Comparison of ENCODE assay signal across 1 cellular context in genomic region chr10:56360967-56361841, GRCh38.
A peak's percentile ranks its signal among the peaks of the same experiment; 100 is the strongest.
TF ChIP-seq lines count a peak whose summit lies in the region.

TSS of gene ZWINT (minus strand) at chr10:56361259. CDS start at chr10:56361236, 23 bp downstream.

TF ChIP-seq in GM12878, 131 proteins besides CTCF, POLR2A, EP300 and RAD21 (continued from another document):
- TF ChIP-seq SREBF2 (IDR thresholded peaks at IDR 0.05; ENCODE audit: low read length) (no peak), IRF3 (IDR thresholded peaks at IDR 0.05) (peak; percentile 89), RELB (IDR thresholded peaks at IDR 0.05; ENCODE audit: low read depth) (peak; percentile 73; the same call in 1 of the 2 replicates)
